In genomic region chr21:31553461-31553860, GRCh38 we compare ENCODE assay signal across 22 cellular contexts.
A peak's percentile ranks its signal among the peaks of the same experiment; 100 is the strongest.
DNase-seq lines count a peak whose midpoint lies in the region; ATAC-seq, FAIRE-seq and TF ChIP-seq lines count a peak whose summit lies in the region.
"Had no signal": no experiment of that assay in that cellular context is flagged by ENCODE, and none has a peak within 500 bp of the region (broad histone marks: within the 10 kb centered on the region; RNA-seq: fewer than 3 reads in every experiment).

No MANE protein-coding gene starts in this region.

- TF ChIP-seq POLR2A in testis (IDR thresholded peaks at IDR 0.05) = no peak

- H3K4me1 ChIP-seq in HUES48 (ENCODE audit: control insufficient read depth, insufficient read depth, low read length) (peaks cover 45% of the 10 kb centered on the region), NT2/D1 (ENCODE audit: insufficient read depth, insufficient read length) (peaks cover 14% of the 10 kb centered on the region), kidney (ENCODE audit: control insufficient read depth in 1 of 2, insufficient read depth in 1 of 2, low read depth in 1 of 2, low read length in 2 of 2) (peaks cover 0 to 7% of the 10 kb centered on the region in 2 donors), testis (peaks cover 32% of the 10 kb centered on the region)

- no peak overlapping the region for H3K9ac ChIP-seq in HUES48 (ENCODE audit: low read depth, low read length)
- H3K9ac ChIP-seq in NT2/D1 (ENCODE audit: insufficient read length, low read depth) = peak overlapping the region; percentile 1
- H3K9ac ChIP-seq in kidney (ENCODE audit: low read length in 2 of 2) = no peak overlapping the region

- no peak for ATAC-seq in HG03378 (IDR thresholded peaks at IDR 0.05; ENCODE audit: unreplicated experiment)
- ATAC-seq: Right ventricle myocardium inferior had no signal

- H3K27me3 ChIP-seq in HUES48 (ENCODE audit: control insufficient read depth, insufficient read depth, low read length) = peaks cover 38% of the 10 kb centered on the region
- peaks cover 8% of the 10 kb centered on the region for H3K27me3 ChIP-seq in NT2/D1 (ENCODE audit: insufficient read depth, insufficient read length)
- no peaks in the 10 kb centered on the region for H3K27me3 ChIP-seq in testis

- CTCF ChIA-PET in HEK293T (lab: Yijun Ruan, JAX) = interaction anchor here (0.6 kb wide), 1 partner anchor 18 kb away, joined by 3 read pairs; no protein-coding TSS in a partner anchor

- DNase-seq in NT2/D1 (ENCODE audit: low read depth, low spot score) (no peak), kidney (peak; percentile 30), testis (no peak), kidney glomerular epithelial cell (lab: John Stamatoyannopoulos, UW) (no peak), HEK293T (ENCODE audit: extremely low spot score) (no peak)
- DNase-seq: C1 segment of cervical spinal cord; CD8-positive, alpha-beta memory T cell; DMS53; EL; IMR-90; Karpas-422; MG63; NCI-H1105; NCI-H2081; NK-92 treated with Interleukin-12 subunit alpha and Interleukin-12 subunit beta, amount 100 ng/mL, for 24 hours; SW 1271 had no signal

- no peak for TF ChIP-seq CTCF in kidney (IDR thresholded peaks at IDR 0.05; ENCODE audit: borderline replicate concordance, extremely low read depth, insufficient read depth)
- TF ChIP-seq CTCF in testis (IDR thresholded peaks at IDR 0.05) = no peak

- POLR2A ChIA-PET in HEK293T (lab: Yijun Ruan, JAX) = no interaction called here

- no peak for FAIRE-seq in kidney (lab: Jason Lieb, UNC)
- FAIRE-seq: GM18507, RCC 7860 had no signal

- intact Hi-C loops in kidney (cut with DNase I) (no loop called here), testis (cut with DNase I; ENCODE audit: low total_unique reads) (no loop called here)

- H3K27ac ChIP-seq in HUES48 (ENCODE audit: low read depth, low read length) (peak overlapping the region; percentile 96), kidney (ENCODE audit: low read depth in 2 of 2, low read length in 2 of 2) (no peak overlapping the region), testis (peak overlapping the region; percentile 77 to 87)

- H3K36me3 ChIP-seq in HUES48 (ENCODE audit: control insufficient read depth, insufficient read depth, low read length) = no peaks in the 10 kb centered on the region
- peaks cover 5% of the 10 kb centered on the region for H3K36me3 ChIP-seq in NT2/D1 (ENCODE audit: insufficient read depth, insufficient read length, low read length)
- no peaks in the 10 kb centered on the region for H3K36me3 ChIP-seq in kidney (ENCODE audit: control insufficient read depth in 1 of 2, insufficient read depth in 2 of 2, low read length in 2 of 2)
- no peaks in the 10 kb centered on the region for H3K36me3 ChIP-seq in testis (ENCODE audit: low read depth, missing control alignments)
- H3K36me3 ChIP-seq: HAP-1, MG63 had no signal

- H3K9me3 ChIP-seq in HUES48 (ENCODE audit: control insufficient read depth, insufficient read depth, low read length) (no peaks in the 10 kb centered on the region), NT2/D1 (ENCODE audit: insufficient read depth, low read length) (no peaks in the 10 kb centered on the region), kidney (ENCODE audit: control insufficient read depth in 1 of 2, low read length in 2 of 2) (no peaks in the 10 kb centered on the region), testis (no peaks in the 10 kb centered on the region)
- H3K9me3 ChIP-seq: HAP-1, MG63 had no signal

- H3K4me3 ChIP-seq in HUES48 (ENCODE audit: low read depth, low read length) (no peak overlapping the region), NT2/D1 (ENCODE audit: insufficient read length, low read depth) (no peak overlapping the region), kidney (ENCODE audit: low read length in 2 of 2) (no peak overlapping the region), testis (no peak overlapping the region)
- H3K4me3 ChIP-seq: HAP-1, MG63 had no signal

- 83 to 97% methylated on average over 5 of the region's 5 CpGs for WGBS in testis, 2 donors

TF ChIP-seq in HEK293T, 16 proteins besides CTCF, POLR2A, EP300 and RAD21:
- TF ChIP-seq HDGF (IDR thresholded peaks at IDR 0.05; ENCODE audit: borderline replicate concordance) = no peak
- no peak for TF ChIP-seq CTBP1 (IDR thresholded peaks at IDR 0.05; ENCODE audit: borderline replicate concordance)
- TF ChIP-seq SP1 (IDR thresholded peaks at IDR 0.05) = no peak

Comparison
In these comparisons a context has a peak if more than half of its experiments do, and no peak if none do; other contexts are left out.
1. H3K27ac ChIP-seq: peak in HUES48 (single experiment) and testis (2 of 2); none in kidney (0 of 2).